Comparison of ENCODE assay signal across 8 cellular contexts in the genomic region with DNA sequence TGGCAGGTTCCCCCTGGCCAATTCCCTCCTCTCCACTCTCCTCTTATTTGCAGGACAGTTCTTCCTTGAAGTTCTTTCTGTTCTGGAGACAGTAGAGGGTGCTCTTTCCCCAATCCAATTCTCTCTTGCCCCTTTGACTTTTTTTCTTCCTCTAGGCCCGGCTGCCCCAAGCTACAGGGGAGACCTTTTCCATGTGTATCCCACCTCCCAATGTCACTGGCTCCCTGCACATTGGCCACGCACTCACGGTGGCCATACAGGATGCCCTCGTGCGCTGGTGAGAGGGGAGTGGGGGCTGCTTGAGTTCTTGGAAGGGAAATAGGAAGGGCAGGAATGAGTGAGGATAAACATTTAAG. TPM values are rescaled to one million over a fixed set of nuclear protein-coding genes. Genes with fewer than 3 reads are reported as not detected.
DNase-seq lines count a peak whose midpoint lies in the region; ATAC-seq, FAIRE-seq and TF ChIP-seq lines count a peak whose summit lies in the region.

No MANE protein-coding gene starts in this region.

- H3K27me3 ChIP-seq in WERI-Rb-1 (ENCODE audit: insufficient read depth, low read depth, severe bottlenecking) = no peaks in the 10 kb centered on the region
- H3K27me3 ChIP-seq in fibroblast of lung (ENCODE audit: control insufficient read depth, insufficient read depth, low read length) = no peaks in the 10 kb centered on the region

- no peaks in the 10 kb centered on the region for H3K9me3 Mint-ChIP-seq in naive thymus-derived CD8-positive, alpha-beta T cell

- TF ChIP-seq POLR2A in A549 (IDR thresholded peaks at IDR 0.05; ENCODE audit: low read length) (no peak), lower leg skin (IDR thresholded peaks at IDR 0.05) (no peak)

- TF ChIP-seq EP300 in A549 (IDR thresholded peaks at IDR 0.05) = no peak

- H3K9ac ChIP-seq in fibroblast of lung (ENCODE audit: insufficient read depth, low read length) = no peak overlapping the region

- DNase-seq in A549 (ENCODE audit: low read depth in 1 of 2, low spot score in 1 of 2) (peak; percentile 65 to 79), GF-D8 (lab: John Stamatoyannopoulos, UW) (peak; percentile 49), NCI-H2029 treated with DMSO at 0.1 percent for 48 hours (lab: John Stamatoyannopoulos, UW) (peak; percentile 7), WERI-Rb-1 (peak; percentile 57), fibroblast of lung (ENCODE audit: low read depth in 2 of 2) (peak; percentile 53 to 78), lower leg skin (ENCODE audit: low spot score in 2 of 2) (no peak), T1000 (lab: John Stamatoyannopoulos, UW) (no peak)
- DNase-seq in naive thymus-derived CD8-positive, alpha-beta T cell = peak in 3 of 10 donors; percentile 42 to 50 (median 49)

- no peak for FAIRE-seq in A549 (lab: Jason Lieb, UNC)

- H3K4me3 ChIP-seq in A549 (no peak overlapping the region), WERI-Rb-1 (ENCODE audit: low read depth, low read length) (no peak overlapping the region), fibroblast of lung (replicated peaks in 1 of 4; ENCODE audit: control extremely low read depth in 1 of 4, insufficient read depth in 1 of 4, low read depth in 3 of 4, low read length in 4 of 4) (no peak overlapping the region), lower leg skin (ENCODE audit: low read depth, poor library complexity, severe bottlenecking) (no peak overlapping the region)

- peak overlapping the region in 8 of 10 donors; percentile 58 to 97 (median 90) for H3K27ac Mint-ChIP-seq in naive thymus-derived CD8-positive, alpha-beta T cell

- H3K4me1 ChIP-seq in A549 (peaks cover 19% of the 10 kb centered on the region), fibroblast of lung (ENCODE audit: control insufficient read depth, extremely low read depth, insufficient read depth, low read length) (peaks cover 8% of the 10 kb centered on the region)

- ATAC-seq in A549 = peak; percentile 37 to 70; a peak in 3 of 6 replicates
- no peak for ATAC-seq in naive thymus-derived CD8-positive, alpha-beta T cell

- H3K27me3 Mint-ChIP-seq in naive thymus-derived CD8-positive, alpha-beta T cell = no peaks in the 10 kb centered on the region

- H3K36me3 ChIP-seq in WERI-Rb-1 (peaks cover 71% of the 10 kb centered on the region), fibroblast of lung (ENCODE audit: control insufficient read depth, insufficient read depth, low read length) (peaks cover 10% of the 10 kb centered on the region)

- H3K4me3 Mint-ChIP-seq in naive thymus-derived CD8-positive, alpha-beta T cell = peak overlapping the region; percentile 86 to 97 (median 95)

- peaks cover 27 to 46% (median 33%) of the 10 kb centered on the region in 4 donors for H3K4me1 Mint-ChIP-seq in naive thymus-derived CD8-positive, alpha-beta T cell

- peaks cover 0 to 61% (median 16%) of the 10 kb centered on the region in 3 donors for H3K36me3 Mint-ChIP-seq in naive thymus-derived CD8-positive, alpha-beta T cell

- H3K27ac ChIP-seq in A549 = peak overlapping the region; percentile 97
- H3K27ac ChIP-seq in WERI-Rb-1 = no peak overlapping the region
- H3K27ac ChIP-seq in fibroblast of lung (ENCODE audit: insufficient read depth, low read length) = no peak overlapping the region

- H3K4me2 ChIP-seq in A549 (peak overlapping the region; percentile 98), fibroblast of lung (ENCODE audit: extremely low read depth, insufficient read depth, low read length) (no peak overlapping the region)

- peak; percentile 78 to 87 for TF ChIP-seq RAD21 in A549 (conservative IDR thresholded peaks at IDR 0.05 in 1 of 2, IDR thresholded peaks at IDR 0.05 in 1 of 2)

- peak; percentile 74 for TF ChIP-seq CTCF in A549 (IDR thresholded peaks at IDR 0.05)
- peak; percentile 82 for TF ChIP-seq CTCF in WERI-Rb-1 (IDR thresholded peaks at IDR 0.05; ENCODE audit: low read depth, low read length)
- peak; percentile 71 to 74 for TF ChIP-seq CTCF in fibroblast of lung (conservative IDR thresholded peaks at IDR 0.05 in 1 of 2, IDR thresholded peaks at IDR 0.05 in 1 of 2; ENCODE audit: low read depth in 1 of 2, low read length in 2 of 2)
- TF ChIP-seq CTCF in lower leg skin (IDR thresholded peaks at IDR 0.05) = no peak

- intact Hi-C loops in lower leg skin (cut with DNase I; ENCODE audit: low total_unique reads) = no loop called here

- CTCF ChIA-PET in A549 (lab: Yijun Ruan, JAX) = interaction anchor here (0.6 to 8.1 kb wide), 57 partner anchors 8 to 279 kb away, joined by 3 to 143 read pairs (median 4); a partner anchor contains a TSS

- WGBS in A549 (ENCODE audit: missing lambda C conversion rate) = 13% methylated on average over 3 of the region's 5 CpGs
- WGBS in lower leg skin, 2 donors = 21 to 25% methylated on average over 5 of the region's 5 CpGs

- H4K20me1 ChIP-seq in fibroblast of lung (ENCODE audit: control insufficient read depth, extremely low read depth, insufficient read depth, low read length) = no peaks in the 10 kb centered on the region

- H3K9me3 ChIP-seq in A549 = no peaks in the 10 kb centered on the region
- no peaks in the 10 kb centered on the region for H3K9me3 ChIP-seq in WERI-Rb-1 (ENCODE audit: severe bottlenecking)
- no peaks in the 10 kb centered on the region for H3K9me3 ChIP-seq in fibroblast of lung (ENCODE audit: control insufficient read depth, insufficient read depth, low read depth, low read length)

- H2AFZ ChIP-seq in fibroblast of lung (ENCODE audit: low read length) = no peak overlapping the region

- no peaks in the 10 kb centered on the region for H3K79me2 ChIP-seq in fibroblast of lung (ENCODE audit: control insufficient read depth, insufficient read depth, low read length)

- POLR2A ChIA-PET in A549 (lab: Yijun Ruan, JAX) = interaction anchor here (1.4 to 1.7 kb wide), 2 partner anchors 155 to 164 kb away, joined by 7 read pairs; no protein-coding TSS in a partner anchor
- POLR2A ChIA-PET in naive thymus-derived CD8-positive, alpha-beta T cell (lab: Charles Lee) = interaction anchor here (1.2 to 1.6 kb wide), 2 partner anchors 163 to 200 kb away, joined by 3 to 5 read pairs; a partner anchor contains a TSS

RNA-seq across cellular contexts. Expression of a gene that starts 1.5 kb away (rescaled TPM):
- polyA plus RNA-seq in A549 (2011; rRNA removed) (15.5 and 16.1 TPM in 2 replicates), A549 (2017; fragmentation: RNase III; extraction: RNeasy Plus Mini Kit Qiagen cat#74134 plus additional on column Dnase treatment) (12.4 to 15.2 TPM (median 15.0 TPM) in 3 replicates), fibroblast of lung (6.8 and 11.4 TPM in 2 replicates)
- 9.3 and 10.9 TPM in 2 replicates for polyA plus RNA-seq in A549 (2012; cell fraction: cytosol; rRNA removed)
- polyA plus RNA-seq in A549 (2012; cell fraction: nucleus; rRNA removed) = 45.6 and 48.3 TPM in 2 replicates
- polyA minus RNA-seq in A549 (2011; rRNA and poly(A)+ RNA removed) = 25.9 and 30.4 TPM in 2 replicates
- total RNA-seq in fibroblast of lung (13.1 and 20.5 TPM in 2 replicates), lower leg skin (10 to 100 TPM; 13.0 to 25.2 (median 18.1) TPM)
- polyA plus RNA-seq in fibroblast of lung (2012) = 8.9 and 18.5 TPM in 2 replicates
- polyA minus RNA-seq in fibroblast of lung (ENCODE audit: low replicate concordance) = 10.8 and 31.9 TPM in 2 replicates
- total RNA-seq in naive thymus-derived CD8-positive, alpha-beta T cell = 10 to 100 TPM; 41.4 to 53.7 TPM
- polyA plus RNA-seq in naive thymus-derived CD8-positive, alpha-beta T cell = 10 to 100 TPM; 14.1 to 16.3 (median 14.5) TPM

RNA-seq across cellular contexts. Expression of a gene that starts 7.6 kb away (rescaled TPM):
- polyA plus RNA-seq in A549 (2011; rRNA removed) (19.7 and 24.8 TPM in 2 replicates), A549 (2017; fragmentation: RNase III; extraction: RNeasy Plus Mini Kit Qiagen cat#74134 plus additional on column Dnase treatment) (24.1 to 28.6 TPM (median 24.9 TPM) in 3 replicates), fibroblast of lung (15.3 and 25.3 TPM in 2 replicates)
- 18.4 and 23.2 TPM in 2 replicates for polyA plus RNA-seq in A549 (2012; cell fraction: cytosol; rRNA removed)
- 40.1 and 43.4 TPM in 2 replicates for polyA plus RNA-seq in A549 (2012; cell fraction: nucleus; rRNA removed)
- polyA minus RNA-seq in A549 (2011; rRNA and poly(A)+ RNA removed) = 12.5 and 15.0 TPM in 2 replicates
- total RNA-seq in fibroblast of lung (8.7 and 12.2 TPM in 2 replicates), lower leg skin (10 to 100 TPM in 2 of 4 donors, 1 to 10 TPM in 2; 6.1 to 11.2 (median 9.4) TPM)
- 11.9 and 19.3 TPM in 2 replicates for polyA plus RNA-seq in fibroblast of lung (2012)
- polyA minus RNA-seq in fibroblast of lung (ENCODE audit: low replicate concordance) = 20.4 and 21.8 TPM in 2 replicates
- total RNA-seq in naive thymus-derived CD8-positive, alpha-beta T cell = 10 to 100 TPM; 30.0 to 33.9 TPM
- 1 to 10 TPM; 5.1 to 8.3 (median 6.3) TPM for polyA plus RNA-seq in naive thymus-derived CD8-positive, alpha-beta T cell

RNA-seq across cellular contexts. Expression of a gene that starts 16.4 kb away (rescaled TPM):
- polyA plus RNA-seq in A549 (2011; rRNA removed) = not detected in 2 replicates
- polyA plus RNA-seq in A549 (2012; cell fraction: cytosol; rRNA removed) = not detected in 2 replicates
- not detected in 2 replicates for polyA plus RNA-seq in A549 (2012; cell fraction: nucleus; rRNA removed)
- polyA plus RNA-seq in A549 (2017; fragmentation: RNase III; extraction: RNeasy Plus Mini Kit Qiagen cat#74134 plus additional on column Dnase treatment) = not detected in 3 replicates
- polyA minus RNA-seq in A549 (2011; rRNA and poly(A)+ RNA removed) = not detected in 2 replicates
- not detected in 2 replicates for total RNA-seq in fibroblast of lung
- polyA plus RNA-seq in fibroblast of lung = not detected in 2 replicates
- polyA plus RNA-seq in fibroblast of lung (2012) = not detected in 2 replicates
- not detected in 2 replicates for polyA minus RNA-seq in fibroblast of lung (ENCODE audit: low replicate concordance)
- total RNA-seq in naive thymus-derived CD8-positive, alpha-beta T cell = not detected
- polyA plus RNA-seq in naive thymus-derived CD8-positive, alpha-beta T cell = under 1 TPM in 1 of 3 donors, not detected in 2; 0.30 TPM
- under 1 TPM in 1 of 4 donors, not detected in 3; 0.36 TPM for total RNA-seq in lower leg skin

RNA-seq across cellular contexts. Expression of a gene that starts 25.2 kb away (rescaled TPM):
- polyA plus RNA-seq in A549 (2011; rRNA removed) = 0.01 and 0.07 TPM in 2 replicates
- 0.03 and 0.04 TPM in 2 replicates for polyA plus RNA-seq in A549 (2012; cell fraction: cytosol; rRNA removed)
- polyA plus RNA-seq in A549 (2012; cell fraction: nucleus; rRNA removed) = not detected in 2 replicates
- 0.03 to 0.08 TPM (median 0.04 TPM) in 3 replicates for polyA plus RNA-seq in A549 (2017; fragmentation: RNase III; extraction: RNeasy Plus Mini Kit Qiagen cat#74134 plus additional on column Dnase treatment)
- not detected in 2 replicates for polyA minus RNA-seq in A549 (2011; rRNA and poly(A)+ RNA removed)
- not detected in 2 replicates for total RNA-seq in fibroblast of lung
- 0.01 TPM in 1 of 2 replicates, not detected in the other for polyA plus RNA-seq in fibroblast of lung
- not detected in 2 replicates for polyA plus RNA-seq in fibroblast of lung (2012)
- not detected in 2 replicates for polyA minus RNA-seq in fibroblast of lung (ENCODE audit: low replicate concordance)
- not detected for total RNA-seq in naive thymus-derived CD8-positive, alpha-beta T cell
- not detected for polyA plus RNA-seq in naive thymus-derived CD8-positive, alpha-beta T cell
- not detected for total RNA-seq in lower leg skin

RNA-seq across cellular contexts. Expression of a gene that starts 31.2 kb away (rescaled TPM):
- 19.8 and 25.8 TPM in 2 replicates for polyA plus RNA-seq in A549 (2011; rRNA removed)
- 16.8 and 23.0 TPM in 2 replicates for polyA plus RNA-seq in A549 (2012; cell fraction: cytosol; rRNA removed)
- polyA plus RNA-seq in A549 (2012; cell fraction: nucleus; rRNA removed) = 39.3 and 40.0 TPM in 2 replicates
- polyA plus RNA-seq in A549 (2017; fragmentation: RNase III; extraction: RNeasy Plus Mini Kit Qiagen cat#74134 plus additional on column Dnase treatment) = 31.9 to 44.2 TPM (median 43.5 TPM) in 3 replicates
- polyA minus RNA-seq in A549 (2011; rRNA and poly(A)+ RNA removed) = 48.5 and 53.6 TPM in 2 replicates
- 16.7 and 17.5 TPM in 2 replicates for total RNA-seq in fibroblast of lung
- 6.2 and 10.9 TPM in 2 replicates for polyA plus RNA-seq in fibroblast of lung
- polyA plus RNA-seq in fibroblast of lung (2012) = 10.7 and 18.4 TPM in 2 replicates
- polyA minus RNA-seq in fibroblast of lung (ENCODE audit: low replicate concordance) = 14.7 and 61.1 TPM in 2 replicates
- total RNA-seq in naive thymus-derived CD8-positive, alpha-beta T cell = 10 to 100 TPM; 19.8 to 22.8 TPM
- 1 to 10 TPM in 2 of 3 donors, under 1 TPM in 1; 0.57 to 5.4 (median 1.5) TPM for polyA plus RNA-seq in naive thymus-derived CD8-positive, alpha-beta T cell
- total RNA-seq in lower leg skin = 100 to 1,000 TPM; 140 to 221 (median 194) TPM

Comparison
In these comparisons a context has a peak if more than half of its experiments do, and no peak if none do; other contexts are left out.
1. ATAC-seq: peak in A549 (2 of 2); none in naive thymus-derived CD8-positive, alpha-beta T cell (0 of 2).
2. DNase-seq: peak in A549 (2 of 2), GF-D8 (single experiment), NCI-H2029 treated with DMSO at 0.1 percent for 48 hours (single experiment), WERI-Rb-1 (single experiment) and fibroblast of lung (2 of 2); none in lower leg skin (0 of 2) and T1000 (single experiment).
3. H3K27ac ChIP-seq: peak in A549 (2 of 2); none in WERI-Rb-1 (single experiment) and fibroblast of lung (single experiment).
4. CTCF ChIP-seq: peak in A549 (single experiment), WERI-Rb-1 (single experiment) and fibroblast of lung (2 of 2); none in lower leg skin (0 of 3).